In the genomic region with DNA sequence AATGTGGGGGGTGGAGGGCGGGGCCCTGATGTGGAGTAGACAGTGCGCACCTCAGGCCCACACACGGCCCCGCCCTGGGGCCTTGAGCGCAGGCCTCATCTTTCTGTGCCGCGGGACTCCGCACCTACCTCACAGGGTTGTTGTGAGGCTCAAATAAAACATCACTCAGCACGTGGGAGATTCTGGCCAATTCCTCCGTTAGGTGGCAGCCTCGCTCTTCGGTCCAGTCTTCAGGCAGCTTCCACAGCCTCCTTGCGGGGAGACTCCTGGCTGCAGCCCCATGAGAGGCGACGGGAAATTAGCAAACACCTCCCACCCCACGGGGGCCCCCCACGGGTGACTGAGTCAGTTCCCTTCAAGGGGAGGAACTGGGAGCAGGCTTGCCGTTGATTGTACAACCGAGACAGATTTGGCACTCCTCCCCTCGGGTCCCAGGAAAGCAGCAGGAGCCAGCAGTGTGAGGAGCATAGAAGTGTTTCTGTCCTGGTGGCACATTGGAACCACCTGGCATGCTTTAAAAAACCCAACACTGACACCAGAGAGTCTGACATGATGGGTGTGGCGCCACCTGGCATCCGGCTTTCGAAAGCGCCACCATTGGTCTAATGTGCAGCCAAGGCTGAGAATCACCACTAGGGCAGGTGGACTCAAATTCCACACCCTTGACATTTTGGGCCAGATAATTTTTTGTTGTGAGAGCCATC, we compare ENCODE assay signal across 8 cellular contexts. TPM values are rescaled to one million over a fixed set of nuclear protein-coding genes. Genes with fewer than 3 reads are reported as not detected.
A peak's percentile ranks its signal among the peaks of the same experiment; 100 is the strongest.
DNase-seq lines count a peak whose midpoint lies in the region; ATAC-seq and TF ChIP-seq lines count a peak whose summit lies in the region.

No MANE protein-coding gene starts in this region.

- no peak for TF ChIP-seq EP300 in sigmoid colon (IDR thresholded peaks at IDR 0.05)

- no peaks in the 10 kb centered on the region for H3K9me3 Mint-ChIP-seq in activated CD4-positive, alpha-beta memory T cell treated with anti-CD3 and anti-CD28 coated beads for 36 hours

- WGBS in sigmoid colon, 2 donors, result 23 to 50% methylated on average over 24 of the region's 24 CpGs

- BruUV-seq in PC-9 (replicated peaks; lab: Mats Ljungman, UMichigan), result no TSS peak

- no peak overlapping the region for H3K4me2 ChIP-seq in PC-9

- no peaks in the 10 kb centered on the region for H3K27me3 Mint-ChIP-seq in activated CD4-positive, alpha-beta memory T cell treated with anti-CD3 and anti-CD28 coated beads for 36 hours

- POLR2A ChIA-PET in activated CD4-positive, alpha-beta memory T cell treated with anti-CD3 and anti-CD28 coated beads for 36 hours (lab: Charles Lee), result interaction anchor here (0.6 kb wide), 1 partner anchor 340 kb away, joined by 3 read pairs; the partner anchor contains the start of gene AATF
- POLR2A ChIA-PET in PC-9 (lab: Charles Lee; ENCODE audit: unreplicated experiment), result no interaction called here

- DNase-seq in G401 (ENCODE audit: low spot score), result peak; percentile 88
- peak; percentile 39 for DNase-seq in NCI-H1694 treated with DMSO at 0.1 percent for 48 hours (lab: John Stamatoyannopoulos, UW)
- DNase-seq in activated CD4-positive, alpha-beta memory T cell treated with anti-CD3 and anti-CD28 coated beads for 36 hours, result peak; percentile 28
- peak; percentile 42 for DNase-seq in left cardiac atrium
- no peak for DNase-seq in sigmoid colon
- no peak for DNase-seq in PC-9
- DNase-seq in HuH-7.5 (ENCODE audit: low spot score), result no peak

- H3K4me1 Mint-ChIP-seq in activated CD4-positive, alpha-beta memory T cell treated with anti-CD3 and anti-CD28 coated beads for 36 hours (ENCODE audit: low read depth), result peaks cover 28% of the 10 kb centered on the region

- H3K9me2 ChIP-seq in PC-9 (ENCODE audit: insufficient read depth), result no peaks in the 10 kb centered on the region

- peaks cover 0 to 5% (median 0%) of the 10 kb centered on the region in 3 donors for H3K27me3 ChIP-seq in sigmoid colon
- H3K27me3 ChIP-seq in PC-9 (ENCODE audit: insufficient read depth, low read depth), result no peaks in the 10 kb centered on the region

- ATAC-seq in left cardiac atrium (peak; percentile 61 to 64), GM21529 (IDR thresholded peaks at IDR 0.05; ENCODE audit: unreplicated experiment) (no peak)

- CTCF ChIA-PET in activated CD4-positive, alpha-beta memory T cell treated with anti-CD3 and anti-CD28 coated beads for 36 hours (lab: Charles Lee), result no interaction called here
- CTCF ChIA-PET in PC-9 (lab: Charles Lee), result no interaction called here

- intact Hi-C loops in activated CD4-positive, alpha-beta memory T cell treated with anti-CD3 and anti-CD28 coated beads for 36 hours (cut with micrococcal nuclease), result no loop called here
- intact Hi-C loops in left cardiac atrium (cut with DNase I) (no loop called here), sigmoid colon (cut with DNase I) (loop anchor here (10.0 kb wide), 3 partner anchors 346 to 746 kb away; no protein-coding TSS in a partner anchor), PC-9 (cut with micrococcal nuclease; ENCODE audit: unreplicated experiment) (no loop called here)

- TF ChIP-seq CTCF in sigmoid colon (IDR thresholded peaks at IDR 0.05), result peak in 3 of 4 experiments; percentile 25 to 32 (median 31)
- TF ChIP-seq CTCF in PC-9 (conservative IDR thresholded peaks at IDR 0.05), result no peak; the same call in 1 of the 2 replicates

- peaks cover 10% of the 10 kb centered on the region for H3K36me3 Mint-ChIP-seq in activated CD4-positive, alpha-beta memory T cell treated with anti-CD3 and anti-CD28 coated beads for 36 hours

- H3F3A ChIP-seq in PC-9 (ENCODE audit: insufficient read depth, low read depth), result no peaks in the 10 kb centered on the region

- H3K9me3 ChIP-seq in sigmoid colon (no peaks in the 10 kb centered on the region), PC-9 (ENCODE audit: insufficient read depth, low read depth) (no peaks in the 10 kb centered on the region)

- peaks cover 0 to 11% (median 4%) of the 10 kb centered on the region in 4 donors for H3K4me1 ChIP-seq in sigmoid colon
- no peaks in the 10 kb centered on the region for H3K4me1 ChIP-seq in PC-9 (replicated peaks; ENCODE audit: insufficient read depth)

- in situ Hi-C loops in G401 (cut with HindIII; ENCODE audit: low sequenced_read_pairs), result no loop called here

- no peak for TF ChIP-seq POLR2A in sigmoid colon (IDR thresholded peaks at IDR 0.05)

- H3K36me3 ChIP-seq in sigmoid colon (no peaks in the 10 kb centered on the region), PC-9 (ENCODE audit: low read depth) (no peaks in the 10 kb centered on the region)

- H3K79me2 ChIP-seq in PC-9 (ENCODE audit: low read depth), result peaks cover 22% of the 10 kb centered on the region

- no peak overlapping the region for H3K27ac Mint-ChIP-seq in activated CD4-positive, alpha-beta memory T cell treated with anti-CD3 and anti-CD28 coated beads for 36 hours

- no peak overlapping the region for H2AFZ ChIP-seq in PC-9

- H3K27ac ChIP-seq in sigmoid colon (no peak overlapping the region), PC-9 (no peak overlapping the region)

- H4K20me1 ChIP-seq in PC-9 (ENCODE audit: insufficient read depth), result peaks cover 18% of the 10 kb centered on the region

- no peak overlapping the region for H3K4me3 Mint-ChIP-seq in activated CD4-positive, alpha-beta memory T cell treated with anti-CD3 and anti-CD28 coated beads for 36 hours

- H3K4me3 ChIP-seq in sigmoid colon (no peak overlapping the region), PC-9 (no peak overlapping the region)

RNA-seq across cellular contexts. Expression of gene MRM1, which starts 7.6 kb away (rescaled TPM):
- total RNA-seq in G401 (2014; rRNA removed; shearing (Covaris generic)), result 9.9 and 18.4 TPM in 2 replicates
- total RNA-seq in activated CD4-positive, alpha-beta memory T cell treated with anti-CD3 and anti-CD28 coated beads for 36 hours, result 10 to 100 TPM; 13.5 to 14.6 TPM
- 1 to 10 TPM; 3.8 to 6.8 TPM for total RNA-seq in left cardiac atrium
- total RNA-seq in sigmoid colon, result 1 to 10 TPM; 2.8 to 5.3 (median 3.9) TPM
- polyA plus RNA-seq in sigmoid colon, result 10 to 100 TPM in 1 of 3 donors, 1 to 10 TPM in 2; 5.4 to 15.0 (median 8.3) TPM
- total RNA-seq in PC-9 (2021), result 9.6 and 10.9 TPM in 2 replicates

RNA-seq across cellular contexts. Expression of gene DHRS11, which starts 17.3 kb away (rescaled TPM):
- 35.1 and 38.0 TPM in 2 replicates for total RNA-seq in G401 (2014; rRNA removed; shearing (Covaris generic))
- total RNA-seq in activated CD4-positive, alpha-beta memory T cell treated with anti-CD3 and anti-CD28 coated beads for 36 hours, result 10 to 100 TPM; 10.2 to 10.5 TPM
- total RNA-seq in left cardiac atrium (10 to 100 TPM; 14.8 to 22.2 TPM), sigmoid colon (1 to 10 TPM; 4.3 to 8.9 (median 7.5) TPM), PC-9 (2021) (18.0 and 24.2 TPM in 2 replicates)
- polyA plus RNA-seq in sigmoid colon, result 100 to 1,000 TPM in 2 of 3 donors, 10 to 100 TPM in 1; 97.6 to 239 (median 212) TPM

Comparison
In these comparisons a context has a peak if more than half of its experiments do, and no peak if none do; other contexts are left out.
1. DNase-seq: peak in G401 (single experiment), NCI-H1694 treated with DMSO at 0.1 percent for 48 hours (single experiment), activated CD4-positive, alpha-beta memory T cell treated with anti-CD3 and anti-CD28 coated beads for 36 hours (single experiment) and left cardiac atrium (single experiment); none in sigmoid colon (single experiment), PC-9 (0 of 2) and HuH-7.5 (single experiment).